In genomic region chr1:181095260-181095659, GRCh38 we compare ENCODE assay signal across 1 cellular context.
TF ChIP-seq lines count a peak whose summit lies in the region.

No MANE protein-coding gene starts in this region.

TF ChIP-seq in IMR-90, 13 proteins besides CTCF, POLR2A, EP300 and RAD21:
- TF ChIP-seq USF2 (IDR thresholded peaks at IDR 0.05; ENCODE audit: low read depth, low read length): no peak
- no peak for TF ChIP-seq RFX5 (IDR thresholded peaks at IDR 0.05; ENCODE audit: low read depth, low read length)
- no peak for TF ChIP-seq MAFK (IDR thresholded peaks at IDR 0.05; ENCODE audit: low read depth, low read length)
- TF ChIP-seq CHD1 (IDR thresholded peaks at IDR 0.05; ENCODE audit: low read depth, low read length): no peak
- no peak for TF ChIP-seq RCOR1 (IDR thresholded peaks at IDR 0.05; ENCODE audit: insufficient replicate concordance, low read length)
- TF ChIP-seq MAZ (IDR thresholded peaks at IDR 0.05; ENCODE audit: borderline replicate concordance, low read depth, low read length): no peak
- TF ChIP-seq ELK1 (IDR thresholded peaks at IDR 0.05; ENCODE audit: borderline replicate concordance, low read depth, low read length): no peak
- TF ChIP-seq SMC3 (IDR thresholded peaks at IDR 0.05; ENCODE audit: low read depth, low read length): no peak
